Comparison of ENCODE assay signal across 8 cellular contexts in genomic region chr14:100213956-100214767, GRCh38. TPM values are rescaled to one million over a fixed set of nuclear protein-coding genes. Genes with fewer than 3 reads are reported as not detected.
DNase-seq lines count a peak whose midpoint lies in the region; ATAC-seq and TF ChIP-seq lines count a peak whose summit lies in the region.

No MANE protein-coding gene starts in this region.

- H3K4me3 ChIP-seq in adipocyte (ENCODE audit: low read length) (peak overlapping the region; percentile 86), uterus (peak overlapping the region; percentile 65 to 90)

- H3K9me3 ChIP-seq in adipocyte (ENCODE audit: control insufficient read depth, low read length) (no peaks in the 10 kb centered on the region), uterus (no peaks in the 10 kb centered on the region)

- no peaks in the 10 kb centered on the region for H3K27me3 ChIP-seq in adipocyte (replicated peaks; ENCODE audit: control insufficient read depth, insufficient read depth, low read length)
- H3K27me3 ChIP-seq in uterus: no peaks in the 10 kb centered on the region

- DNase-seq in GM13976 (ENCODE audit: low spot score): peak; percentile 98
- DNase-seq in NCI-H1417 (lab: John Stamatoyannopoulos, UW): peak; percentile 97 to 98 (median 97)
- peak; percentile 53 to 86 for DNase-seq in SW 1271 (lab: John Stamatoyannopoulos, UW)
- DNase-seq in adipocyte (ENCODE audit: low read depth): peak; percentile 82
- peak; percentile 97 for DNase-seq in left ventricle myocardium superior
- DNase-seq in putamen (ENCODE audit: low spot score): peak; percentile 83
- DNase-seq in uterus: peak; percentile 83 to 88

- intact Hi-C loops in left ventricle myocardium superior (cut with micrococcal nuclease): no loop called here
- intact Hi-C loops in uterus (cut with DNase I; ENCODE audit: low total_unique reads): no loop called here

- TF ChIP-seq CTCF in GM13976 (IDR thresholded peaks at IDR 0.05; ENCODE audit: borderline replicate concordance, control extremely low read depth, extremely low read depth, insufficient read depth, missing control alignments) (no peak), uterus (IDR thresholded peaks at IDR 0.05) (peak in 1 of 4 experiments; percentile 12)

- no peaks in the 10 kb centered on the region for H3K36me3 ChIP-seq in adipocyte (ENCODE audit: control insufficient read depth, insufficient read depth, low read length, severe bottlenecking)
- no peaks in the 10 kb centered on the region for H3K36me3 ChIP-seq in uterus

- in situ Hi-C loops in GM13976 (cut with MboI; ENCODE audit: low sequenced_read_pairs, unreplicated experiment): no loop called here

- H3K27ac ChIP-seq in uterus: peak overlapping the region; percentile 91 to 98

- TF ChIP-seq POLR2A in uterus (IDR thresholded peaks at IDR 0.05): peak; percentile 19 to 87

- ATAC-seq in HG02763 (IDR thresholded peaks at IDR 0.05; ENCODE audit: unreplicated experiment) (peak; percentile 90), left ventricle myocardium superior (peak; percentile 98)

- H3K4me1 ChIP-seq in adipocyte (ENCODE audit: control insufficient read depth, insufficient read depth, low read length) (peaks cover 10% of the 10 kb centered on the region), uterus (peaks cover 0 to 5% of the 10 kb centered on the region in 2 donors)

- peak overlapping the region; percentile 95 for H3K9ac ChIP-seq in adipocyte (ENCODE audit: low read length)

RNA-seq across cellular contexts. Expression of gene YY1, which starts 24.8 kb away (rescaled TPM):
- 48.1 TPM for total RNA-seq in left ventricle myocardium superior
- total RNA-seq in uterus: 10 to 100 TPM; 40.2 to 61.7 (median 53.2) TPM

RNA-seq across cellular contexts. Expression of gene DEGS2, which starts 54.7 kb away (rescaled TPM):
- total RNA-seq in left ventricle myocardium superior (not detected), uterus (10 to 100 TPM in 1 of 4 donors, 1 to 10 TPM in 2, under 1 TPM in 1; 0.88 to 26.6 (median 1.5) TPM)

Comparison
In these comparisons a context has a peak if more than half of its experiments do, and no peak if none do; other contexts are left out.
1. Peak in every context shown above with its lines: DNase-seq, ATAC-seq, H3K4me3 ChIP-seq and H3K27ac ChIP-seq.